ENCODE assay signal across 1 cellular context in the genomic region with DNA sequence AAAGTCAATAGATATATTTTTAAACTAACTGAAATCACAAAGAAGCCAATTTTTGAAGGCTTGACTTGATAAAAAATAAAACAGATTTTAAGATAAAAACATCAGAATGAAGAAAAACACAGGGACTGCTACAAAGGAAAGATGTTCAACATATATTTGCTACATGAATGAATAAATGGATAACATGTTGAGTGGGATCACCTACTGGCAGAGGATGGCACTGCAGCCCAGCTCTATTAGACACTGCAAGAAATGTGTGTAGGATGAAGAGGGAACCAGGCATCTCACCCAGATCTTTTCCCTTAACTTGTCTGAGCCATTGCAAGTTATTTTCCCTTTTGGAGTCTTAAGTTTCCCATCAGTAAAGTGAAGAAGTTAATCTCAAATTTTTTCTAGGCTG.
TF ChIP-seq lines count a peak whose summit lies in the region.

No MANE protein-coding gene starts in this region.

TF ChIP-seq in GM23338, 12 proteins besides CTCF, POLR2A, EP300 and RAD21 (continued from another document):
- TF ChIP-seq EZH2 (IDR thresholded peaks at IDR 0.05; ENCODE audit: low read depth, unreplicated experiment) (no peak), ZNF331 (CRISPR knock-in tag; IDR thresholded peaks at IDR 0.05; ENCODE audit: low read depth) (no peak)
